Comparison of ENCODE assay signal across 11 cellular contexts in the genomic region with DNA sequence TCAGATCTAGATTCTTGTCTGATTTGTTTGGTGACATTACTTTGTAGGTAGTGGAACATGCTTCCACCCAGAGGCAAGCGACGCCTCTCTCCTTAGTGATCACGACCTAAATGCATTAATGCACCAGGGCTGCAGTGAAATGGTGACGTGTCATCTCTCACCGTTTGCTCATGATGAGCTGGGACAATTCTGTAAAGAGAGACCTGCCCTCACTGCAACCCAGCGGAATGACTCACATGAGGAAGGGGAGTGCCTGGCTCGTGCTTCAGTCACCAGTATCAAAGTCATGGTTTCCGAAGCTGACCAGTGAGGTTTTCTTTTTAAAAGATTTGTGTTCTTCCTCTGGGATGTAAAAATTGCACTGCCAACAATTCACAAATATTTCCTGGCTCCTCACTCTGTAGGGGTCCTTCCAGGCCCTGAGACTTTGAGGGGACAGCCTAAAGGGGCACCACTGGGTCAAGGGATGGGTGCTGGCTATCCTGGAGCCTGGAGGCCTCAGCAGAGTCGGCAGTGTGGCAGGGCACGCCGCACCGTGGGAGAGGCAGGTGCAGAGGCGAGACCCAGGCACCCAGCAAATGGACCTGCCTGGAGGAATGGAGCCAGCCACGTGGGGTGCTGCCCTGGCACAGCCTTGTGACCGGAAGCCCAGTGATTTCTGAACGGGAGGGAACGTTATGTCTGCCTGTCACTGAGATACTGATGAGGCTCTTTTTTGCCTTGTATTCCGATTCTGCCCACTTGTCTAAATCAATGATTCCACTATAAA. TPM values are rescaled to one million over a fixed set of nuclear protein-coding genes. Genes with fewer than 3 reads are reported as not detected.
A peak's percentile ranks its signal among the peaks of the same experiment; 100 is the strongest.
DNase-seq lines count a peak whose midpoint lies in the region; ATAC-seq and TF ChIP-seq lines count a peak whose summit lies in the region.
"Had no signal": no experiment of that assay in that cellular context is flagged by ENCODE, and none has a peak within 500 bp of the region (broad histone marks: within the 10 kb centered on the region; RNA-seq: fewer than 3 reads in every experiment).

No MANE protein-coding gene starts in this region.

- H3K4me1 ChIP-seq in heart left ventricle: peaks cover 0 to 8% (median 0%) of the 10 kb centered on the region in 12 donors
- H3K4me1 ChIP-seq: Caco-2 had no signal

- H3K4me3 Mint-ChIP-seq in type B pancreatic cell: no peak overlapping the region

- no peak overlapping the region for H3K27ac ChIP-seq in heart left ventricle
- peak overlapping the region; percentile 73 for H3K27ac ChIP-seq in epithelial cell of prostate

- no peaks in the 10 kb centered on the region for H3K9me3 ChIP-seq in heart left ventricle
- H3K9me3 ChIP-seq: Caco-2 had no signal

- H3K27me3 ChIP-seq in heart left ventricle: no peaks in the 10 kb centered on the region

- no peaks in the 10 kb centered on the region for H3K9me3 Mint-ChIP-seq in type B pancreatic cell

- 83 to 90% (median 86%) methylated on average over 18 of the region's 18 CpGs for WGBS in heart left ventricle, 4 donors

- H3K27me3 Mint-ChIP-seq in type B pancreatic cell: no peaks in the 10 kb centered on the region

- TF ChIP-seq POLR2A in heart left ventricle (IDR thresholded peaks at IDR 0.05): no peak

- H3K36me3 ChIP-seq in heart left ventricle: peaks cover 0 to 21% (median 14%) of the 10 kb centered on the region in 9 donors

- DNase-seq in Right ventricle myocardium inferior (ENCODE audit: missing footprints) (peak; percentile 30), heart left ventricle (no peak), RPMI7951 (ENCODE audit: low read depth) (peak; percentile 32), epithelial cell of prostate (ENCODE audit: low read depth, low spot score) (peak; percentile 81), type B pancreatic cell (ENCODE audit: extremely low spot score, unreplicated experiment) (no peak), NCI-H1694 (lab: John Stamatoyannopoulos, UW) (no peak)
- DNase-seq in activated CD4-positive, CD25-positive, alpha-beta regulatory T cell (lab: John Stamatoyannopoulos, UW): no peak
- DNase-seq: Caco-2, NCI-H524 treated with DMSO at 0.1 percent for 48 hours had no signal

- intact Hi-C loops in Right ventricle myocardium inferior (cut with DNase I): no loop called here
- intact Hi-C loops in heart left ventricle (cut with DNase I): loop anchor here in 1 of 10 donors (5.0 kb wide), 1 partner anchor 86 kb away; no protein-coding TSS in a partner anchor

- no peak for ATAC-seq in Right ventricle myocardium inferior
- ATAC-seq in heart left ventricle: no peak
- no peak for ATAC-seq in HG02973 (IDR thresholded peaks at IDR 0.05; ENCODE audit: unreplicated experiment)

- peaks cover 35% of the 10 kb centered on the region for H3K4me1 Mint-ChIP-seq in type B pancreatic cell (ENCODE audit: unreplicated experiment)

- peaks cover 1% of the 10 kb centered on the region for H3K36me3 Mint-ChIP-seq in type B pancreatic cell

- TF ChIP-seq CTCF in heart left ventricle (IDR thresholded peaks at IDR 0.05) (no peak), type B pancreatic cell (conservative IDR thresholded peaks at IDR 0.05) (no peak)

- H3K27ac Mint-ChIP-seq in type B pancreatic cell: peak overlapping the region; percentile 81

- H3K4me3 ChIP-seq in heart left ventricle: no peak overlapping the region

RNA-seq across cellular contexts. Expression of gene QSOX2, which starts 17.3 kb away (rescaled TPM):
- total RNA-seq in Right ventricle myocardium inferior (8.3 TPM), heart left ventricle (1 to 10 TPM; 4.8 to 7.8 (median 5.9) TPM), type B pancreatic cell (ENCODE audit: low replicate concordance) (15.6 and 23.6 TPM in 2 replicates)
- polyA plus RNA-seq in heart left ventricle: 1 to 10 TPM; 4.3 to 9.9 TPM
- total RNA-seq in RPMI7951 (2014; rRNA removed; shearing (Covaris generic)): 9.1 and 9.9 TPM in 2 replicates

RNA-seq across cellular contexts. Expression of gene LHX3, which starts 23.4 kb away (rescaled TPM):
- total RNA-seq in Right ventricle myocardium inferior (not detected), heart left ventricle (not detected), type B pancreatic cell (ENCODE audit: low replicate concordance) (0.10 and 0.90 TPM in 2 replicates)
- not detected for polyA plus RNA-seq in heart left ventricle
- not detected in 2 replicates for total RNA-seq in RPMI7951 (2014; rRNA removed; shearing (Covaris generic))
- polyA plus RNA-seq: neural cell had no signal

Comparison
In these comparisons a context has a peak if more than half of its experiments do, and no peak if none do; other contexts are left out.
1. DNase-seq: peak in Right ventricle myocardium inferior (single experiment), RPMI7951 (single experiment) and epithelial cell of prostate (single experiment); none in heart left ventricle (0 of 5), type B pancreatic cell (single experiment), NCI-H1694 (single experiment) and activated CD4-positive, CD25-positive, alpha-beta regulatory T cell (0 of 4).